ENCODE assay signal across 18 cellular contexts in genomic region chr7:129767120-129768011, GRCh38.
"Had no signal": no experiment of that assay in that cellular context is flagged by ENCODE, and none has a peak within 500 bp of the region (broad histone marks: within the 10 kb centered on the region; RNA-seq: fewer than 3 reads in every experiment).

No MANE protein-coding gene starts in this region.

- H3K27ac ChIP-seq: esophagus squamous epithelium, parathyroid adenoma, stomach had no signal

- DNase-seq: activated CD4-positive, alpha-beta memory T cell treated with anti-CD3 and anti-CD28 coated beads, Interleukin-2, amount 10 ng/mL, durations not matched to agents 7 days and 5 days; activated CD4-positive, alpha-beta T cell treated with anti-CD3 and anti-CD28 coated beads for 48 hours; activated CD4-positive, CD25-positive, alpha-beta regulatory T cell; activated CD8-positive, alpha-beta memory T cell treated with anti-CD3 and anti-CD28 coated beads, Interleukin-2, amount 10 ng/mL, durations not matched to agents 7 days and 5 days; activated naive CD4-positive, alpha-beta T cell; activated naive CD8-positive, alpha-beta T cell treated with anti-CD3 and anti-CD28 coated beads for 36 hours; activated T-cell treated with anti-CD3 and anti-CD28 coated beads, Interleukin-2, amount 50 U/mL, for 1 hour; amniotic stem cell; effector memory CD4-positive, alpha-beta T cell; esophagus squamous epithelium; naive thymus-derived CD4-positive, alpha-beta T cell; stomach; T-helper 9 cell; trophoblast cell had no signal

- H3K36me3 Mint-ChIP-seq: activated CD8-positive, alpha-beta memory T cell treated with anti-CD3 and anti-CD28 coated beads, Interleukin-2, amount 10 ng/mL, durations not matched to agents 7 days and 5 days; activated naive CD8-positive, alpha-beta T cell treated with anti-CD3 and anti-CD28 coated beads for 36 hours; memory B cell; naive thymus-derived CD4-positive, alpha-beta T cell had no signal

- H3K36me3 ChIP-seq: stomach had no signal

- H3K27ac Mint-ChIP-seq: activated CD4-positive, alpha-beta memory T cell treated with anti-CD3 and anti-CD28 coated beads, Interleukin-2, amount 10 ng/mL, durations not matched to agents 7 days and 5 days; activated CD8-positive, alpha-beta memory T cell treated with anti-CD3 and anti-CD28 coated beads, Interleukin-2, amount 10 ng/mL, durations not matched to agents 7 days and 5 days; activated naive CD8-positive, alpha-beta T cell treated with anti-CD3 and anti-CD28 coated beads for 36 hours; activated T-helper 17 cell treated with anti-CD3 and anti-CD28 coated beads, Interleukin-2, amount 50 U/mL, for 72 hours; dendritic cell treated with granulocyte-macrophage colony-stimulating factor and Interleukin-4, amounts not matched to agents 40 ng/mL and 50 ng/mL, for 4 days; memory B cell; naive thymus-derived CD4-positive, alpha-beta T cell had no signal

- H3K4me1 ChIP-seq: esophagus squamous epithelium, parathyroid adenoma, stomach had no signal

- H3K4me3 Mint-ChIP-seq: activated CD4-positive, alpha-beta memory T cell treated with anti-CD3 and anti-CD28 coated beads, Interleukin-2, amount 10 ng/mL, durations not matched to agents 7 days and 5 days; activated CD8-positive, alpha-beta memory T cell treated with anti-CD3 and anti-CD28 coated beads, Interleukin-2, amount 10 ng/mL, durations not matched to agents 7 days and 5 days; activated naive CD8-positive, alpha-beta T cell treated with anti-CD3 and anti-CD28 coated beads for 36 hours; activated T-helper 17 cell treated with anti-CD3 and anti-CD28 coated beads, Interleukin-2, amount 50 U/mL, for 72 hours; dendritic cell treated with granulocyte-macrophage colony-stimulating factor and Interleukin-4, amounts not matched to agents 40 ng/mL and 50 ng/mL, for 4 days; memory B cell; naive thymus-derived CD4-positive, alpha-beta T cell had no signal

- ATAC-seq: activated T-helper 17 cell treated with anti-CD3 and anti-CD28 coated beads, Interleukin-2, amount 50 U/mL, for 72 hours; naive thymus-derived CD4-positive, alpha-beta T cell had no signal

- H3K9me3 Mint-ChIP-seq: activated CD4-positive, alpha-beta memory T cell treated with anti-CD3 and anti-CD28 coated beads, Interleukin-2, amount 10 ng/mL, durations not matched to agents 7 days and 5 days; activated naive CD8-positive, alpha-beta T cell treated with anti-CD3 and anti-CD28 coated beads for 36 hours; activated T-helper 17 cell treated with anti-CD3 and anti-CD28 coated beads, Interleukin-2, amount 50 U/mL, for 72 hours; dendritic cell treated with granulocyte-macrophage colony-stimulating factor and Interleukin-4, amounts not matched to agents 40 ng/mL and 50 ng/mL, for 4 days; memory B cell; naive thymus-derived CD4-positive, alpha-beta T cell had no signal

- H3K9ac ChIP-seq: parathyroid adenoma had no signal

- H3K4me3 ChIP-seq: esophagus squamous epithelium, stomach had no signal

- H3K27me3 Mint-ChIP-seq: activated CD4-positive, alpha-beta memory T cell treated with anti-CD3 and anti-CD28 coated beads, Interleukin-2, amount 10 ng/mL, durations not matched to agents 7 days and 5 days; activated T-helper 17 cell treated with anti-CD3 and anti-CD28 coated beads, Interleukin-2, amount 50 U/mL, for 72 hours had no signal

- H3K9me3 ChIP-seq: esophagus squamous epithelium had no signal

- H3K27me3 ChIP-seq: esophagus squamous epithelium had no signal

- H3K4me1 Mint-ChIP-seq: activated naive CD8-positive, alpha-beta T cell treated with anti-CD3 and anti-CD28 coated beads for 36 hours; activated T-helper 17 cell treated with anti-CD3 and anti-CD28 coated beads, Interleukin-2, amount 50 U/mL, for 72 hours had no signal
